In genomic region chr7:139061416-139061815, GRCh38 we compare ENCODE assay signal across 20 cellular contexts. TPM values are rescaled to one million over a fixed set of nuclear protein-coding genes. Genes with fewer than 3 reads are reported as not detected.
DNase-seq lines count a peak whose midpoint lies in the region; ATAC-seq, FAIRE-seq and TF ChIP-seq lines count a peak whose summit lies in the region.
"Had no signal": no experiment of that assay in that cellular context is flagged by ENCODE, and none has a peak within 500 bp of the region (broad histone marks: within the 10 kb centered on the region; RNA-seq: fewer than 3 reads in every experiment).

No MANE protein-coding gene starts in this region.

- peak overlapping the region; percentile 80 for H3K27ac Mint-ChIP-seq in activated naive CD4-positive, alpha-beta T cell treated with anti-CD3 and anti-CD28 coated beads for 36 hours
- H3K27ac Mint-ChIP-seq in activated CD8-positive, alpha-beta T cell treated with anti-CD3 and anti-CD28 coated beads, Interleukin-2, amount 10 ng/mL, durations not matched to agents 7 days and 5 days: peak overlapping the region; percentile 20
- H3K27ac Mint-ChIP-seq in stimulated activated naive CD8-positive, alpha-beta T cell treated with anti-CD3 and anti-CD28 coated beads, Interleukin-15, amount 100 ng/mL, for 72 hours: peak overlapping the region; percentile 65 to 83
- H3K27ac Mint-ChIP-seq: GM23338 had no signal

- H3K9me3 ChIP-seq in PC-9 (ENCODE audit: insufficient read depth, low read depth): no peaks in the 10 kb centered on the region

- no peak overlapping the region for H3K27ac ChIP-seq in PC-9

- no peak overlapping the region for H3K4me3 Mint-ChIP-seq in activated naive CD4-positive, alpha-beta T cell treated with anti-CD3 and anti-CD28 coated beads for 36 hours
- no peak overlapping the region for H3K4me3 Mint-ChIP-seq in activated CD8-positive, alpha-beta T cell treated with anti-CD3 and anti-CD28 coated beads, Interleukin-2, amount 10 ng/mL, durations not matched to agents 7 days and 5 days
- no peak overlapping the region for H3K4me3 Mint-ChIP-seq in stimulated activated naive CD8-positive, alpha-beta T cell treated with anti-CD3 and anti-CD28 coated beads, Interleukin-15, amount 100 ng/mL, for 72 hours
- H3K4me3 Mint-ChIP-seq: GM23338; stimulated activated naive B cell treated with anti-CD40 and anti-IgM and Interleukin-4, amounts not matched to agents 10 μg/mL and 1 μg/mL and 100 μg/mL, for 72 hours had no signal

- no peak overlapping the region for H2AFZ ChIP-seq in PC-9
- H2AFZ ChIP-seq: GM23338 had no signal

- H3F3A ChIP-seq in PC-9 (ENCODE audit: insufficient read depth, low read depth): no peaks in the 10 kb centered on the region; the same call in 1 of the 2 replicates

- FAIRE-seq in GM12892 (lab: Jason Lieb, UNC): no peak
- FAIRE-seq: HepG2 had no signal

- H4K20me1 ChIP-seq in PC-9 (ENCODE audit: insufficient read depth): no peaks in the 10 kb centered on the region; the same call in 1 of the 2 replicates

- intact Hi-C loops in activated naive CD4-positive, alpha-beta T cell treated with anti-CD3 and anti-CD28 coated beads for 36 hours (cut with micrococcal nuclease): loop anchor here (2.0 kb wide), 1 partner anchor 31 kb away; no protein-coding TSS in a partner anchor
- intact Hi-C loops in sciatic nerve (cut with DNase I) (no loop called here), PC-9 (cut with micrococcal nuclease; ENCODE audit: unreplicated experiment) (no loop called here)

- no peaks in the 10 kb centered on the region for H3K79me2 ChIP-seq in PC-9 (ENCODE audit: low read depth)

- peaks cover 9% of the 10 kb centered on the region; the same call in 1 of the 2 replicates for H3K36me3 ChIP-seq in PC-9 (ENCODE audit: low read depth)

- H3K4me3 ChIP-seq in PC-9: no peak overlapping the region
- H3K4me3 ChIP-seq: GM23338 had no signal

- H3K4me1 Mint-ChIP-seq in activated naive CD4-positive, alpha-beta T cell treated with anti-CD3 and anti-CD28 coated beads for 36 hours (ENCODE audit: low read depth): peaks cover 70% of the 10 kb centered on the region
- peaks cover 53% of the 10 kb centered on the region for H3K4me1 Mint-ChIP-seq in activated CD8-positive, alpha-beta T cell treated with anti-CD3 and anti-CD28 coated beads, Interleukin-2, amount 10 ng/mL, durations not matched to agents 7 days and 5 days (ENCODE audit: low read depth)
- peaks cover 77% of the 10 kb centered on the region for H3K4me1 Mint-ChIP-seq in stimulated activated naive CD8-positive, alpha-beta T cell treated with anti-CD3 and anti-CD28 coated beads, Interleukin-15, amount 100 ng/mL, for 72 hours

- no peak for DNase-seq in activated naive CD4-positive, alpha-beta T cell treated with anti-CD3 and anti-CD28 coated beads for 36 hours
- no peak for DNase-seq in activated naive CD4-positive, alpha-beta T cell treated with anti-CD3 and anti-CD28 coated beads, Interleukin-2, amount 50 U/mL, for 16 hours
- no peak for DNase-seq in activated CD8-positive, alpha-beta T cell treated with anti-CD3 and anti-CD28 coated beads, Interleukin-2, amount 10 ng/mL, durations not matched to agents 7 days and 5 days
- DNase-seq in fibroblast of peridontal ligament (ENCODE audit: extremely low read depth) (peak; percentile 63), sciatic nerve (ENCODE audit: low spot score) (no peak), GM12892 (ENCODE audit: insufficient read length) (no peak), PC-9 (no peak)
- DNase-seq in stimulated activated naive CD8-positive, alpha-beta T cell treated with anti-CD3 and anti-CD28 coated beads, Interleukin-15, amount 100 ng/mL, for 72 hours: no peak
- DNase-seq: activated CD4-positive, alpha-beta T cell treated with anti-CD3 and anti-CD28 coated beads for 1 hour; DMS79; mesendoderm; NCI-H1436; NCI-H2227 treated with DMSO at 0.1 percent for 48 hours; stimulated activated naive B cell treated with anti-CD40 and anti-IgM and Interleukin-4, amounts not matched to agents 10 μg/mL and 1 μg/mL and 100 μg/mL, for 72 hours; T1000; trophoblast cell had no signal

- H3K9me2 ChIP-seq in PC-9 (ENCODE audit: insufficient read depth): no peaks in the 10 kb centered on the region; the same call in 1 of the 2 replicates

- no peaks in the 10 kb centered on the region for H3K4me1 ChIP-seq in PC-9 (replicated peaks; ENCODE audit: insufficient read depth)

- BruUV-seq in PC-9 (replicated peaks; lab: Mats Ljungman, UMichigan): no TSS peak

- no peak for TF ChIP-seq CTCF in PC-9 (conservative IDR thresholded peaks at IDR 0.05)

- ATAC-seq in activated CD8-positive, alpha-beta T cell treated with anti-CD3 and anti-CD28 coated beads, Interleukin-2, amount 10 ng/mL, durations not matched to agents 7 days and 5 days: no peak
- peak; percentile 80 for ATAC-seq in stimulated activated naive CD8-positive, alpha-beta T cell treated with anti-CD3 and anti-CD28 coated beads, Interleukin-15, amount 100 ng/mL, for 72 hours
- no peak for ATAC-seq in sciatic nerve
- ATAC-seq: GM23338; HepG2; Panc1; stimulated activated naive B cell treated with anti-CD40 and anti-IgM and Interleukin-4, amounts not matched to agents 10 μg/mL and 1 μg/mL and 100 μg/mL, for 72 hours had no signal

- no peak for TF ChIP-seq POLR2A in GM12892 (IDR thresholded peaks at IDR 0.05; ENCODE audit: low read depth, low read length)

- CTCF ChIA-PET in activated naive CD4-positive, alpha-beta T cell treated with anti-CD3 and anti-CD28 coated beads for 36 hours (lab: Charles Lee): interaction anchor here (0.6 to 3.8 kb wide), 4 partner anchors 13 to 44 kb away, joined by 3 to 32 read pairs (median 10); no protein-coding TSS in a partner anchor
- CTCF ChIA-PET in activated CD8-positive, alpha-beta T cell treated with anti-CD3 and anti-CD28 coated beads, Interleukin-2, amount 10 ng/mL, durations not matched to agents 7 days and 5 days (lab: Charles Lee): interaction anchor here (1.0 to 3.7 kb wide), 3 partner anchors 9 to 175 kb away, joined by 3 to 36 read pairs (median 9); no protein-coding TSS in a partner anchor
- CTCF ChIA-PET in PC-9 (lab: Charles Lee): no interaction called here

- no peaks in the 10 kb centered on the region for H3K9me3 Mint-ChIP-seq in activated naive CD4-positive, alpha-beta T cell treated with anti-CD3 and anti-CD28 coated beads for 36 hours
- H3K9me3 Mint-ChIP-seq in activated CD8-positive, alpha-beta T cell treated with anti-CD3 and anti-CD28 coated beads, Interleukin-2, amount 10 ng/mL, durations not matched to agents 7 days and 5 days (ENCODE audit: insufficient read depth): no peaks in the 10 kb centered on the region
- H3K9me3 Mint-ChIP-seq in stimulated activated naive CD8-positive, alpha-beta T cell treated with anti-CD3 and anti-CD28 coated beads, Interleukin-15, amount 100 ng/mL, for 72 hours: no peaks in the 10 kb centered on the region
- H3K9me3 Mint-ChIP-seq: GM23338; stimulated activated naive B cell treated with anti-CD40 and anti-IgM and Interleukin-4, amounts not matched to agents 10 μg/mL and 1 μg/mL and 100 μg/mL, for 72 hours had no signal

- peaks cover 71% of the 10 kb centered on the region for H3K36me3 Mint-ChIP-seq in activated naive CD4-positive, alpha-beta T cell treated with anti-CD3 and anti-CD28 coated beads for 36 hours (ENCODE audit: low read depth)
- H3K36me3 Mint-ChIP-seq in activated CD8-positive, alpha-beta T cell treated with anti-CD3 and anti-CD28 coated beads, Interleukin-2, amount 10 ng/mL, durations not matched to agents 7 days and 5 days (ENCODE audit: low read depth): peaks cover 82% of the 10 kb centered on the region

- no peaks in the 10 kb centered on the region for H3K27me3 ChIP-seq in PC-9 (ENCODE audit: insufficient read depth, low read depth)

- no peaks in the 10 kb centered on the region for H3K27me3 Mint-ChIP-seq in activated naive CD4-positive, alpha-beta T cell treated with anti-CD3 and anti-CD28 coated beads for 36 hours (ENCODE audit: low read depth)
- H3K27me3 Mint-ChIP-seq in activated CD8-positive, alpha-beta T cell treated with anti-CD3 and anti-CD28 coated beads, Interleukin-2, amount 10 ng/mL, durations not matched to agents 7 days and 5 days (ENCODE audit: low read depth): no peaks in the 10 kb centered on the region
- no peaks in the 10 kb centered on the region for H3K27me3 Mint-ChIP-seq in stimulated activated naive CD8-positive, alpha-beta T cell treated with anti-CD3 and anti-CD28 coated beads, Interleukin-15, amount 100 ng/mL, for 72 hours
- H3K27me3 Mint-ChIP-seq: stimulated activated naive B cell treated with anti-CD40 and anti-IgM and Interleukin-4, amounts not matched to agents 10 μg/mL and 1 μg/mL and 100 μg/mL, for 72 hours had no signal

- POLR2A ChIA-PET in activated CD8-positive, alpha-beta T cell treated with anti-CD3 and anti-CD28 coated beads, Interleukin-2, amount 10 ng/mL, durations not matched to agents 7 days and 5 days (lab: Charles Lee): interaction anchor here (1.0 kb wide), 1 partner anchor 12 kb away, joined by 5 read pairs; no protein-coding TSS in a partner anchor
- POLR2A ChIA-PET in PC-9 (lab: Charles Lee; ENCODE audit: unreplicated experiment): no interaction called here

- no peak overlapping the region for H3K4me2 ChIP-seq in PC-9
- H3K4me2 ChIP-seq: GM23338 had no signal

RNA-seq across cellular contexts. Expression of gene ZC3HAV1L, which starts 25.6 kb away (rescaled TPM):
- 1 to 10 TPM; 4.5 to 5.1 TPM for total RNA-seq in activated naive CD4-positive, alpha-beta T cell treated with anti-CD3 and anti-CD28 coated beads for 36 hours
- total RNA-seq in activated CD8-positive, alpha-beta T cell treated with anti-CD3 and anti-CD28 coated beads, Interleukin-2, amount 10 ng/mL, durations not matched to agents 7 days and 5 days: 10 to 100 TPM; 17.3 to 20.2 TPM
- 19.7 TPM for total RNA-seq in sciatic nerve
- 14.2 TPM for polyA plus RNA-seq in GM12892 (2012; ENCODE audit: missing spikeins)
- 34.2 and 34.8 TPM in 2 replicates for total RNA-seq in PC-9 (2021)
- polyA plus RNA-seq: neural cell had no signal

RNA-seq across cellular contexts. Expression of gene ZC3HAV1, which starts 48.1 kb away (rescaled TPM):
- total RNA-seq in activated naive CD4-positive, alpha-beta T cell treated with anti-CD3 and anti-CD28 coated beads for 36 hours: 100 to 1,000 TPM; 131 to 134 TPM
- total RNA-seq in activated CD8-positive, alpha-beta T cell treated with anti-CD3 and anti-CD28 coated beads, Interleukin-2, amount 10 ng/mL, durations not matched to agents 7 days and 5 days: 100 to 1,000 TPM; 121 to 122 TPM
- total RNA-seq in sciatic nerve: 38.2 TPM
- 26.7 TPM for polyA plus RNA-seq in GM12892 (2012; ENCODE audit: missing spikeins)
- total RNA-seq in PC-9 (2021): 30.8 and 36.7 TPM in 2 replicates

Comparison
In these comparisons a context has a peak if more than half of its experiments do, and no peak if none do; other contexts are left out.
1. H3K27ac Mint-ChIP-seq: peak in every context shown above with its lines; median percentile 80 in activated naive CD4-positive, alpha-beta T cell treated with anti-CD3 and anti-CD28 coated beads for 36 hours; 74 in stimulated activated naive CD8-positive, alpha-beta T cell treated with anti-CD3 and anti-CD28 coated beads, Interleukin-15, amount 100 ng/mL, for 72 hours; 20 in activated CD8-positive, alpha-beta T cell treated with anti-CD3 and anti-CD28 coated beads, Interleukin-2, amount 10 ng/mL, durations not matched to agents 7 days and 5 days.